10 cellular contexts compared by ENCODE assay signal in genomic region chr17:4901108-4901647, GRCh38. TPM values are rescaled to one million over a fixed set of nuclear protein-coding genes. Genes with fewer than 3 reads are reported as not detected.
DNase-seq lines count a peak whose midpoint lies in the region; ATAC-seq and TF ChIP-seq lines count a peak whose summit lies in the region.
"Had no signal": no experiment of that assay in that cellular context is flagged by ENCODE, and none has a peak within 500 bp of the region (broad histone marks: within the 10 kb centered on the region; RNA-seq: fewer than 3 reads in every experiment).

No MANE protein-coding gene starts in this region.

- H3K27me3 ChIP-seq in WERI-Rb-1 (ENCODE audit: insufficient read depth, low read depth, severe bottlenecking) (no peaks in the 10 kb centered on the region), endodermal cell (ENCODE audit: control insufficient read depth, insufficient read depth, low read length, poor library complexity, severe bottlenecking) (no peaks in the 10 kb centered on the region), spleen (replicated peaks in 1 of 7) (peaks cover 0 to 43% (median 0%) of the 10 kb centered on the region in 7 donors)

- H3K36me3 Mint-ChIP-seq in T-helper 1 cell treated with Interleukin-12 subunit alpha and Interleukin-12 subunit beta and Interleukin-4 antibody, amounts not matched to agents 30 μg/mL and 1 μg/mL, for 36 hours (ENCODE audit: low read depth), result peaks cover 1% of the 10 kb centered on the region
- peaks cover 7% of the 10 kb centered on the region for H3K36me3 Mint-ChIP-seq in endodermal cell (ENCODE audit: low read depth)

- H3K27ac ChIP-seq in WERI-Rb-1 (peak overlapping the region; percentile 89), endodermal cell (ENCODE audit: low read depth, low read length) (no peak overlapping the region), spleen (peak overlapping the region in 7 of 8 donors; percentile 51 to 79 (median 74))

- intact Hi-C loops in spleen (cut with DNase I; ENCODE audit: low total_unique reads), result no loop called here

- TF ChIP-seq POLR2A in spleen (IDR thresholded peaks at IDR 0.05), result no peak

- H3K9me3 ChIP-seq in WERI-Rb-1 (ENCODE audit: severe bottlenecking) (no peaks in the 10 kb centered on the region), endodermal cell (ENCODE audit: control insufficient read depth, low read length) (no peaks in the 10 kb centered on the region), spleen (no peaks in the 10 kb centered on the region)

- H3K4me3 Mint-ChIP-seq in T-helper 1 cell treated with Interleukin-12 subunit alpha and Interleukin-12 subunit beta and Interleukin-4 antibody, amounts not matched to agents 30 μg/mL and 1 μg/mL, for 36 hours, result peak overlapping the region; percentile 59
- peak overlapping the region; percentile 68 for H3K4me3 Mint-ChIP-seq in endodermal cell

- H3K36me3 ChIP-seq in WERI-Rb-1, result peaks cover 56% of the 10 kb centered on the region
- H3K36me3 ChIP-seq in endodermal cell (ENCODE audit: control insufficient read depth, insufficient read depth, low read length), result no peaks in the 10 kb centered on the region
- H3K36me3 ChIP-seq in spleen, result peaks cover 0 to 17% (median 10%) of the 10 kb centered on the region in 6 donors

- H3K4me1 ChIP-seq in endodermal cell (ENCODE audit: control insufficient read depth, insufficient read depth, low read length) (no peaks in the 10 kb centered on the region), spleen (peaks cover 34 to 60% (median 50%) of the 10 kb centered on the region in 6 donors)

- H3K4me3 ChIP-seq in WERI-Rb-1 (ENCODE audit: low read depth, low read length), result no peak overlapping the region
- no peak overlapping the region for H3K4me3 ChIP-seq in endodermal cell (ENCODE audit: low read length)
- H3K4me3 ChIP-seq in spleen, result peak overlapping the region in 7 of 8 donors; percentile 10 to 81 (median 53)

- H3K9ac ChIP-seq in endodermal cell (ENCODE audit: extremely low read depth, low read length, poor library complexity, severe bottlenecking), result no peak overlapping the region

- H3K27me3 Mint-ChIP-seq in T-helper 1 cell treated with Interleukin-12 subunit alpha and Interleukin-12 subunit beta and Interleukin-4 antibody, amounts not matched to agents 30 μg/mL and 1 μg/mL, for 36 hours (ENCODE audit: low read depth), result peaks cover 10% of the 10 kb centered on the region
- peaks cover 20% of the 10 kb centered on the region for H3K27me3 Mint-ChIP-seq in endodermal cell (ENCODE audit: insufficient read depth)

- ATAC-seq in GM21515 (IDR thresholded peaks at IDR 0.05; ENCODE audit: unreplicated experiment), result no peak

- H3K27ac Mint-ChIP-seq in T-helper 1 cell treated with Interleukin-12 subunit alpha and Interleukin-12 subunit beta and Interleukin-4 antibody, amounts not matched to agents 30 μg/mL and 1 μg/mL, for 36 hours, result peak overlapping the region; percentile 72
- H3K27ac Mint-ChIP-seq in endodermal cell, result no peak overlapping the region

- H3K4me1 Mint-ChIP-seq in T-helper 1 cell treated with Interleukin-12 subunit alpha and Interleukin-12 subunit beta and Interleukin-4 antibody, amounts not matched to agents 30 μg/mL and 1 μg/mL, for 36 hours (ENCODE audit: low read depth), result peaks cover 26% of the 10 kb centered on the region
- peaks cover 6% of the 10 kb centered on the region for H3K4me1 Mint-ChIP-seq in endodermal cell

- H3K9me3 Mint-ChIP-seq in T-helper 1 cell treated with Interleukin-12 subunit alpha and Interleukin-12 subunit beta and Interleukin-4 antibody, amounts not matched to agents 30 μg/mL and 1 μg/mL, for 36 hours, result no peaks in the 10 kb centered on the region
- H3K9me3 Mint-ChIP-seq in endodermal cell, result no peaks in the 10 kb centered on the region

- no peak for DNase-seq in T-helper 1 cell
- DNase-seq in WERI-Rb-1, result no peak
- no peak for DNase-seq in endodermal cell
- DNase-seq in spleen, result no peak
- DNase-seq in stimulated activated CD4-positive, alpha-beta T cell treated with anti-CD3 and anti-CD28 coated beads, Interleukin-12 subunit alpha, Interleukin-12 subunit beta, amount 100 ng/mL, for 4 hours, result no peak
- no peak for DNase-seq in NCI-H2029 (lab: John Stamatoyannopoulos, UW)

- no peak for TF ChIP-seq CTCF in WERI-Rb-1 (IDR thresholded peaks at IDR 0.05; ENCODE audit: low read depth, low read length)
- TF ChIP-seq CTCF in endodermal cell (conservative IDR thresholded peaks at IDR 0.05), result no peak
- no peak for TF ChIP-seq CTCF in spleen (IDR thresholded peaks at IDR 0.05 in 8 of 11, conservative IDR thresholded peaks at IDR 0.05 in 3 of 11)

- WGBS in endodermal cell (ENCODE audit: insufficient coverage in 1 of 2, insufficient read length in 1 of 2), 2 experiments, result 96 to 98% methylated on average over 29 to 37 of the region's 37 CpGs
- WGBS in spleen, 5 donors, result 31 to 59% (median 42%) methylated on average over 33 to 37 of the region's 37 CpGs

RNA-seq across cellular contexts. Expression of gene CHRNE, which starts 1.7 kb away (rescaled TPM):
- 1 to 10 TPM in 1 of 2 donors, under 1 TPM in 1; 0.71 to 1.2 TPM for total RNA-seq in endodermal cell
- polyA plus RNA-seq in endodermal cell (2013, experiment 1 of 2), result 0.46 TPM
- 0.33 TPM for polyA plus RNA-seq in endodermal cell (2013, experiment 2 of 2)
- total RNA-seq in spleen, result 1 to 10 TPM in 4 of 7 donors, under 1 TPM in 3; 0.33 to 3.0 (median 1.9) TPM
- polyA plus RNA-seq in spleen, result 1 to 10 TPM; 1.2 to 1.4 (median 1.3) TPM
- total RNA-seq: A172 had no signal

RNA-seq across cellular contexts. Expression of gene C17orf107, which starts 1.8 kb away (rescaled TPM):
- total RNA-seq in endodermal cell, result 1 to 10 TPM in 1 of 2 donors, under 1 TPM in 1; 0.82 to 4.8 TPM
- 1.00 TPM for polyA plus RNA-seq in endodermal cell (2013, experiment 1 of 2)
- polyA plus RNA-seq in endodermal cell (2013, experiment 2 of 2), result 0.62 TPM
- total RNA-seq in spleen, result 1 to 10 TPM; 1.6 to 4.1 (median 2.6) TPM
- under 1 TPM; 0.15 to 0.70 (median 0.26) TPM for polyA plus RNA-seq in spleen

RNA-seq across cellular contexts. Expression of gene GP1BA, which starts 30.9 kb away (rescaled TPM):
- total RNA-seq in endodermal cell (not detected), spleen (1 to 10 TPM; 1.8 to 6.1 (median 3.0) TPM)
- not detected for polyA plus RNA-seq in endodermal cell (2013, experiment 1 of 2)
- polyA plus RNA-seq in endodermal cell (2013, experiment 2 of 2), result not detected
- 1 to 10 TPM; 2.0 to 2.9 (median 2.8) TPM for polyA plus RNA-seq in spleen
- total RNA-seq: A172; T-helper 1 cell treated with Interleukin-12 subunit alpha and Interleukin-12 subunit beta and Interleukin-4 antibody, amounts not matched to agents 30 ng/mL and 1 ng/mL, for 36 hours had no signal

RNA-seq across cellular contexts. Expression of gene SLC25A11, which starts 38.7 kb away (rescaled TPM):
- total RNA-seq in endodermal cell (10 to 100 TPM; 59.9 to 76.9 TPM), spleen (10 to 100 TPM; 37.2 to 61.0 (median 42.9) TPM)
- polyA plus RNA-seq in endodermal cell (2013, experiment 1 of 2), result 63.1 TPM
- polyA plus RNA-seq in endodermal cell (2013, experiment 2 of 2), result 59.5 TPM
- polyA plus RNA-seq in spleen, result 10 to 100 TPM; 22.1 to 52.6 (median 32.3) TPM

RNA-seq across cellular contexts. Expression of gene RNF167, which starts 38.9 kb away (rescaled TPM):
- total RNA-seq in endodermal cell, result 100 to 1,000 TPM; 120 to 123 TPM
- polyA plus RNA-seq in endodermal cell (2013, experiment 1 of 2), result 106 TPM
- 87.5 TPM for polyA plus RNA-seq in endodermal cell (2013, experiment 2 of 2)
- 100 to 1,000 TPM in 1 of 7 donors, 10 to 100 TPM in 6; 57.6 to 109 (median 78.6) TPM for total RNA-seq in spleen
- 100 to 1,000 TPM in 2 of 3 donors, 10 to 100 TPM in 1; 96.4 to 146 (median 129) TPM for polyA plus RNA-seq in spleen

Comparison
In these comparisons a context has a peak if more than half of its experiments do, and no peak if none do; other contexts are left out.
1. H3K4me3 ChIP-seq: peak in spleen (7 of 8); none in WERI-Rb-1 (single experiment) and endodermal cell (single experiment).